Comparison of ENCODE assay signal across 21 cellular contexts in the genomic region with DNA sequence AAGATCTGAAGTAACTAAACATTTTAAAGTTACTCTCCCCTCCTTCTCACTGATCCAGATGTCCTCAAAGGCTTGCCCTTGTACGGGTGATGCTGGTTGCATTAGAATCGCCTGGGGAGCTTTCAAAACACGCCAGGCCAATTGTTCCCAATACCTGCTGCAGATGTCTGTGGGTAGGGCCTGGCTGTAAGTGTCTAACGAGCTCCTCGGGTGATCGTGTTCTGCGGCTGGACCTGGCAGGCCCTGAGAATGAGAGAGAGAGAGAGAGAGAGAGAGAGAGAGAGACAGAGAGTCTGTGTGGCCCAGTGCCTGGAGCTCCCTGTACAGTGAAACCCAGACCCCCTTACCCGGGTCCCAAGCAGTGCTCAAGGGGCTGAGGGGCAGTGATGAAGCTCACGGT. TPM values are rescaled to one million over a fixed set of nuclear protein-coding genes. Genes with fewer than 3 reads are reported as not detected.
DNase-seq lines count a peak whose midpoint lies in the region; ATAC-seq, FAIRE-seq and TF ChIP-seq lines count a peak whose summit lies in the region.
"Had no signal": no experiment of that assay in that cellular context is flagged by ENCODE, and none has a peak within 500 bp of the region (broad histone marks: within the 10 kb centered on the region; RNA-seq: fewer than 3 reads in every experiment).

No MANE protein-coding gene starts in this region.

- H3K79me2 ChIP-seq in SK-N-SH (ENCODE audit: insufficient read depth) (peaks cover 47% of the 10 kb centered on the region; the same call in 1 of the 2 replicates), astrocyte (ENCODE audit: insufficient read depth, low read length) (peaks cover 92% of the 10 kb centered on the region), mesendoderm (ENCODE audit: control insufficient read depth, insufficient read depth, low read length) (peaks cover 71% of the 10 kb centered on the region)

- H3K4me2 ChIP-seq in SK-N-SH (0 out of 2 replicates have a peak overlapping the region, but pooled peaks have one; percentile 12), astrocyte (ENCODE audit: low read length) (no peak overlapping the region), mesendoderm (ENCODE audit: low read length) (no peak overlapping the region)
- H3K4me2 ChIP-seq: BLaER1, KMS-11 had no signal

- H3K36me3 ChIP-seq in SK-N-SH (replicated peaks in 1 of 2; ENCODE audit: control insufficient read depth in 1 of 2, insufficient read depth in 2 of 2, low read length in 1 of 2) (no peaks in the 10 kb centered on the region), astrocyte (ENCODE audit: insufficient read depth, low read length) (peaks cover 4% of the 10 kb centered on the region), mesendoderm (ENCODE audit: control insufficient read depth, insufficient read depth, low read length) (no peaks in the 10 kb centered on the region)
- H3K36me3 ChIP-seq: BLaER1 had no signal

- no peak overlapping the region for H3K27ac ChIP-seq in SK-N-SH (ENCODE audit: low read depth in 2 of 2, low read length in 1 of 2)
- no peak overlapping the region for H3K27ac ChIP-seq in astrocyte (ENCODE audit: low read depth, low read length)
- H3K27ac ChIP-seq in mesendoderm (ENCODE audit: low read depth, low read length) = no peak overlapping the region
- no peak overlapping the region for H3K27ac ChIP-seq in substantia nigra (ENCODE audit: low read depth, low read length, poor library complexity, severe bottlenecking)
- H3K27ac ChIP-seq: BLaER1, KMS-11 had no signal

- no peak overlapping the region for H2BK120ac ChIP-seq in mesendoderm (ENCODE audit: low read depth, low read length)

- no peak overlapping the region for H4K8ac ChIP-seq in mesendoderm (ENCODE audit: low read depth, low read length)

- H3K18ac ChIP-seq in mesendoderm (ENCODE audit: low read length) = no peak overlapping the region

- peaks cover 8% of the 10 kb centered on the region for H3F3A ChIP-seq in SK-N-SH (replicated peaks; ENCODE audit: insufficient read depth)

- no peak overlapping the region for H2BK15ac ChIP-seq in mesendoderm (replicated peaks; ENCODE audit: low read depth)

- CTCF ChIA-PET in SK-N-SH (lab: Yijun Ruan, JAX) = interaction anchor here (0.8 to 15.4 kb wide), 4 partner anchors 24 to 148 kb away, joined by 4 to 160 read pairs (median 4); no protein-coding TSS in a partner anchor
- CTCF ChIA-PET in Calu3 (lab: Charles Lee) = interaction anchor here (0.6 to 1.1 kb wide), 3 partner anchors 9 to 595 kb away, joined by 3 to 4 read pairs (median 3); no protein-coding TSS in a partner anchor

- H3K27me3 ChIP-seq in SK-N-SH (ENCODE audit: insufficient read depth) (no peaks in the 10 kb centered on the region), astrocyte (ENCODE audit: insufficient read depth, low read length) (no peaks in the 10 kb centered on the region), mesendoderm (ENCODE audit: insufficient read depth, low read length, poor library complexity) (no peaks in the 10 kb centered on the region)
- H3K27me3 ChIP-seq: BLaER1 had no signal

- no peaks in the 10 kb centered on the region for H3K9me3 Mint-ChIP-seq in astrocyte (ENCODE audit: unreplicated experiment)
- no peaks in the 10 kb centered on the region for H3K9me3 Mint-ChIP-seq in Calu3 (ENCODE audit: low read depth, unreplicated experiment)
- H3K9me3 Mint-ChIP-seq: CD8-positive, alpha-beta T cell had no signal

- TF ChIP-seq EP300 in SK-N-SH (IDR thresholded peaks at IDR 0.05; ENCODE audit: borderline replicate concordance in 1 of 2, low read depth in 1 of 2, low read length in 1 of 2) = no peak

- WGBS in SK-N-SH (ENCODE audit: low lambda C conversion rate) = 82% methylated on average over 9 of the region's 9 CpGs
- WGBS in mesendoderm (ENCODE audit: extremely low coverage, insufficient coverage, low lambda C conversion rate) = no CpG with 5 or more reads among the region's 9 CpGs

- TF ChIP-seq CTCF in SK-N-SH (IDR thresholded peaks at IDR 0.05) (no peak), astrocyte (IDR thresholded peaks at IDR 0.05; ENCODE audit: insufficient read depth, low read depth, low read length) (no peak), Calu3 (IDR thresholded peaks at IDR 0.05; ENCODE audit: unreplicated experiment) (no peak)

- POLR2A ChIA-PET in SK-N-SH (lab: Yijun Ruan, JAX) = no interaction called here

- no peak overlapping the region for H2BK5ac ChIP-seq in mesendoderm (ENCODE audit: low read length)

- no peak overlapping the region for H3K56ac ChIP-seq in mesendoderm (ENCODE audit: low read length)

- BruUV-seq in Calu3 (replicated peaks; lab: Mats Ljungman, UMichigan) = no TSS peak

- H3K79me1 ChIP-seq in mesendoderm (ENCODE audit: low read length) = peaks cover 60% of the 10 kb centered on the region

- H3K9me3 ChIP-seq in SK-N-SH (no peaks in the 10 kb centered on the region), astrocyte (ENCODE audit: insufficient read depth, low read depth, low read length) (no peaks in the 10 kb centered on the region)
- H3K9me3 ChIP-seq: BLaER1 had no signal

- H2AFZ ChIP-seq in SK-N-SH (ENCODE audit: low read depth) (no peak overlapping the region), astrocyte (ENCODE audit: low read depth, low read length) (no peak overlapping the region)

- H4K5ac ChIP-seq in mesendoderm (ENCODE audit: low read length) = no peak overlapping the region

- H3K36me3 Mint-ChIP-seq in astrocyte (ENCODE audit: low read depth, unreplicated experiment) (no peaks in the 10 kb centered on the region), Calu3 (ENCODE audit: insufficient read depth, unreplicated experiment) (no peaks in the 10 kb centered on the region)
- H3K36me3 Mint-ChIP-seq: CD8-positive, alpha-beta T cell had no signal

- no peak overlapping the region for H3K4ac ChIP-seq in mesendoderm (ENCODE audit: low read depth, low read length)

- H3K9me2 ChIP-seq in SK-N-SH = no peaks in the 10 kb centered on the region

- intact Hi-C loops in Calu3 (cut with micrococcal nuclease; ENCODE audit: unreplicated experiment) = no loop called here

- H3K4me3 ChIP-seq in SK-N-SH (ENCODE audit: low read depth in 2 of 2, low read length in 1 of 2) (no peak overlapping the region), astrocyte (ENCODE audit: insufficient read depth, low read depth, low read length) (no peak overlapping the region), mesendoderm (ENCODE audit: low read length) (no peak overlapping the region)
- H3K4me3 ChIP-seq: BLaER1 had no signal

- H3K27me3 Mint-ChIP-seq in astrocyte (ENCODE audit: low read depth, unreplicated experiment) (peaks cover 29% of the 10 kb centered on the region), Calu3 (ENCODE audit: unreplicated experiment) (peaks cover 64% of the 10 kb centered on the region)

- H4K20me1 ChIP-seq in SK-N-SH (ENCODE audit: insufficient read depth) (no peaks in the 10 kb centered on the region), astrocyte (ENCODE audit: insufficient read depth, low read length) (peaks cover 14% of the 10 kb centered on the region)
- H4K20me1 ChIP-seq: BLaER1 had no signal

- no peak for ATAC-seq in SK-N-SH treated with all-trans-retinoic acid at 6 μM for 48 hours
- no peak for ATAC-seq in HG03097 (IDR thresholded peaks at IDR 0.05; ENCODE audit: low FRiP score, unreplicated experiment)
- ATAC-seq: CD8-positive, alpha-beta T cell had no signal

- no peak overlapping the region for H2AK5ac ChIP-seq in mesendoderm (ENCODE audit: low read length)

- H3K27ac Mint-ChIP-seq in astrocyte (ENCODE audit: unreplicated experiment) = no peak overlapping the region
- H3K27ac Mint-ChIP-seq in Calu3 (ENCODE audit: unreplicated experiment) = no peak overlapping the region
- H3K27ac Mint-ChIP-seq: CD8-positive, alpha-beta T cell had no signal

- H3K23ac ChIP-seq in mesendoderm (ENCODE audit: low read length) = no peak overlapping the region

- H3K9ac ChIP-seq in SK-N-SH (no peak overlapping the region), astrocyte (ENCODE audit: low read length) (no peak overlapping the region), mesendoderm (ENCODE audit: low read length) (peak overlapping the region; percentile 4)
- H3K9ac ChIP-seq: BLaER1, KMS-11 had no signal

- DNase-seq in SK-N-SH = no peak
- peak; percentile 44 for DNase-seq in astrocyte (ENCODE audit: low read depth)
- DNase-seq in mesendoderm = no peak
- peak; percentile 39 for DNase-seq in retina
- no peak for DNase-seq in substantia nigra (lab: John Stamatoyannopoulos, UW)
- no peak for DNase-seq in Calu3
- DNase-seq: CD8-positive, alpha-beta T cell; DMS79 treated with DMSO at 0.1 percent for 48 hours; HCEC 1CT; NCI-H1048; NCI-H1436 treated with DMSO at 0.1 percent for 48 hours; NCI-H2029 treated with DMSO at 0.1 percent for 48 hours; NCI-H510A treated with DMSO at 0.1 percent for 48 hours; SHP77 had no signal

- peak overlapping the region; percentile 1 for H3K4me3 Mint-ChIP-seq in astrocyte (ENCODE audit: unreplicated experiment)
- no peak overlapping the region for H3K4me3 Mint-ChIP-seq in Calu3 (ENCODE audit: low read depth, unreplicated experiment)
- H3K4me3 Mint-ChIP-seq: CD8-positive, alpha-beta T cell had no signal

- no peak for FAIRE-seq in astrocyte (lab: Jason Lieb, UNC)
- FAIRE-seq: D721Med, G401.6, RCC 7860 had no signal

- H3K4me1 ChIP-seq in SK-N-SH (ENCODE audit: control insufficient read depth in 1 of 2, insufficient read depth in 2 of 2, low read depth in 1 of 2, low read length in 1 of 2) = peaks cover 22 to 23% of the 10 kb centered on the region in 2 experiments; a peak in 3 of 4 replicates
- H3K4me1 ChIP-seq in astrocyte (ENCODE audit: insufficient read depth, low read length) = peaks cover 43% of the 10 kb centered on the region
- peaks cover 14% of the 10 kb centered on the region for H3K4me1 ChIP-seq in mesendoderm (ENCODE audit: control insufficient read depth, low read depth, low read length)

- no peak for TF ChIP-seq RAD21 in SK-N-SH (IDR thresholded peaks at IDR 0.05; ENCODE audit: low read length)

- H3K4me1 Mint-ChIP-seq in astrocyte (ENCODE audit: low read depth, unreplicated experiment) (peaks cover 28% of the 10 kb centered on the region), Calu3 (ENCODE audit: low read depth, unreplicated experiment) (no peaks in the 10 kb centered on the region)

TF ChIP-seq in SK-N-SH, 30 proteins besides CTCF, POLR2A, EP300 and RAD21 (continues in another document):
- TF ChIP-seq RXRA (IDR thresholded peaks at IDR 0.05; ENCODE audit: borderline replicate concordance, low read depth) = no peak

TF ChIP-seq in SK-N-SH treated with all-trans-retinoic acid at 6 μM for 48 hours, 23 proteins besides CTCF, POLR2A, EP300 and RAD21:
- TF ChIP-seq ZFP30 (CRISPR knock-in tag; IDR thresholded peaks at IDR 0.05) (no peak), OSR1 (CRISPR knock-in tag; IDR thresholded peaks at IDR 0.05) (no peak), ZC3H10 (CRISPR knock-in tag; IDR thresholded peaks at IDR 0.05) (no peak), ARNTL (CRISPR knock-in tag; IDR thresholded peaks at IDR 0.05; ENCODE audit: borderline replicate concordance, low read depth) (no peak)

RNA-seq across cellular contexts. Expression of a gene that starts 8.4 kb away (rescaled TPM):
- 21.0 and 26.7 TPM in 2 replicates for polyA plus RNA-seq in SK-N-SH (2012; rRNA removed)
- polyA plus RNA-seq in SK-N-SH (2012; cell fraction: cytosol; rRNA removed) = 17.1 and 23.2 TPM in 2 replicates
- 37.4 and 37.6 TPM in 2 replicates for polyA plus RNA-seq in SK-N-SH (2012; cell fraction: nucleus; rRNA removed)
- total RNA-seq in astrocyte (0.65 and 0.86 TPM in 2 replicates), Calu3 (2022) (0.24 TPM in 1 of 2 replicates, not detected in the other)
- 14.4 TPM for polyA plus RNA-seq in mesendoderm (2013, experiment 1 of 2)
- polyA plus RNA-seq in mesendoderm (2013, experiment 2 of 2) = 14.6 TPM
- total RNA-seq: CD8-positive, alpha-beta T cell had no signal

Comparison
In these comparisons a context has a peak if more than half of its experiments do, and no peak if none do; other contexts are left out.
1. DNase-seq: peak in astrocyte (single experiment) and retina (single experiment); none in SK-N-SH (single experiment), mesendoderm (single experiment), substantia nigra (0 of 49) and Calu3 (single experiment).